ENCODE assay signal across 13 cellular contexts in the genomic region with DNA sequence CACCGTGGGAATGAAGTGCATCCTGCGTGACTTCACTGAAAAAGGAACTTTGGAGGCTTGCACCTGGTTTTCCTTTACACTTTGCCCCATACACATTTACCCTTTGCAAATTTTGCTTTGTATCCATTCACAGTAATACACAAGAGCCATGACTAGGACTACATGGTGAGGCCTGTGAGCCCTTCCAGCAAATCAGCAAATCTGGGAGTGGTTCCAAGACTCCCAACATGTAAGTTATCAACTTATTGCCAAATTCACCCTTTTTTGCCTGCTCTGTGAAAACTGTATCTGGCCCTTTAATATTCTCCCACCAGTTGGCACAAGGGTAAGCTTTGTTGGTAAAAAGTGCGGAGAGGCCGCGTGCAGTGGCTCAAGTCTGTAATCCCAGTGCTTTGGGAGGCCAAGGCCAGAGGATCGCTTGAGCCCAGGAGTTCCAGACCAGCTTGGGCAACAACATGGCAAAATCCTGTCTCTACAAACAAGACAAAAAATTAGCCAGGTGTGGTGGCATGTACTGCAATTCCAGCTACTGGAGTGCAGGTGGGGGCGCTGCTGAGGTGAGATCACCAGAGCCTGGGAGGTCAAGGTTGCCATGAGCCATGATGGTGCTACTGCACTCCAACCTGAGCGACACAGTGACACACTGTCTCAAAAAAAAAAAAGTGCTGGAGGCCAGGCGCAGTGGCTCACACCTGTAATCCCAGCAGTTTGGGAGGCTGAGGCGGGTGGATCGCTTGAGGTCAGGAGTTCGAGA. TPM values are rescaled to one million over a fixed set of nuclear protein-coding genes. Genes with fewer than 3 reads are reported as not detected.
DNase-seq lines count a peak whose midpoint lies in the region; ATAC-seq and TF ChIP-seq lines count a peak whose summit lies in the region.
"Had no signal": no experiment of that assay in that cellular context is flagged by ENCODE, and none has a peak within 500 bp of the region (broad histone marks: within the 10 kb centered on the region; RNA-seq: fewer than 3 reads in every experiment).

No MANE protein-coding gene starts in this region.

- peaks cover 6% of the 10 kb centered on the region for H3K36me3 Mint-ChIP-seq in activated naive CD8-positive, alpha-beta T cell treated with anti-CD3 and anti-CD28 coated beads for 36 hours
- H3K36me3 Mint-ChIP-seq in mesothelial cell of epicardium: peaks cover 9% of the 10 kb centered on the region

- TF ChIP-seq CTCF in GM20000 (IDR thresholded peaks at IDR 0.05; ENCODE audit: extremely low read depth, missing control alignments) (peak; percentile 31), mesothelial cell of epicardium (IDR thresholded peaks at IDR 0.05; ENCODE audit: unreplicated experiment) (no peak)

- no peaks in the 10 kb centered on the region for H3K9me3 Mint-ChIP-seq in activated naive CD8-positive, alpha-beta T cell treated with anti-CD3 and anti-CD28 coated beads for 36 hours
- H3K9me3 Mint-ChIP-seq in mesothelial cell of epicardium: no peaks in the 10 kb centered on the region
- H3K9me3 Mint-ChIP-seq: activated T-helper 17 cell treated with anti-CD3 and anti-CD28 coated beads, Interleukin-2, amount 50 U/mL, for 72 hours; central memory CD8-positive, alpha-beta T cell had no signal

- peaks cover 20% of the 10 kb centered on the region for H3K4me1 Mint-ChIP-seq in activated naive CD8-positive, alpha-beta T cell treated with anti-CD3 and anti-CD28 coated beads for 36 hours
- peaks cover 13% of the 10 kb centered on the region for H3K4me1 Mint-ChIP-seq in mesothelial cell of epicardium

- no peak overlapping the region for H3K27ac Mint-ChIP-seq in activated naive CD8-positive, alpha-beta T cell treated with anti-CD3 and anti-CD28 coated beads for 36 hours
- no peak overlapping the region for H3K27ac Mint-ChIP-seq in mesothelial cell of epicardium
- H3K27ac Mint-ChIP-seq: activated T-helper 17 cell treated with anti-CD3 and anti-CD28 coated beads, Interleukin-2, amount 50 U/mL, for 72 hours had no signal

- no peak for ATAC-seq in HG03159 (IDR thresholded peaks at IDR 0.05; ENCODE audit: unreplicated experiment)
- ATAC-seq: activated T-helper 17 cell treated with anti-CD3 and anti-CD28 coated beads, Interleukin-2, amount 50 U/mL, for 72 hours had no signal

- no peaks in the 10 kb centered on the region for H3K27me3 Mint-ChIP-seq in activated naive CD8-positive, alpha-beta T cell treated with anti-CD3 and anti-CD28 coated beads for 36 hours
- H3K27me3 Mint-ChIP-seq in mesothelial cell of epicardium (ENCODE audit: low read depth): no peaks in the 10 kb centered on the region
- H3K27me3 Mint-ChIP-seq: activated T-helper 17 cell treated with anti-CD3 and anti-CD28 coated beads, Interleukin-2, amount 50 U/mL, for 72 hours; central memory CD8-positive, alpha-beta T cell had no signal

- H3K4me3 Mint-ChIP-seq in activated naive CD8-positive, alpha-beta T cell treated with anti-CD3 and anti-CD28 coated beads for 36 hours: no peak overlapping the region
- H3K4me3 Mint-ChIP-seq in mesothelial cell of epicardium: no peak overlapping the region
- H3K4me3 Mint-ChIP-seq: activated T-helper 17 cell treated with anti-CD3 and anti-CD28 coated beads, Interleukin-2, amount 50 U/mL, for 72 hours; central memory CD8-positive, alpha-beta T cell had no signal

- DNase-seq in NCI-H82 (lab: John Stamatoyannopoulos, UW) (peak; percentile 16), NCI-H82 treated with DMSO at 0.1 percent for 48 hours (lab: John Stamatoyannopoulos, UW; ENCODE audit: unreplicated experiment) (no peak), GM20000 (ENCODE audit: low spot score) (no peak), iPS-NIHi7 (ENCODE audit: extremely low spot score) (peak; percentile 30), mesothelial cell of epicardium (ENCODE audit: low spot score in 2 of 2, unreplicated experiment in 2 of 2) (no peak), GDM1 (lab: John Stamatoyannopoulos, UW) (no peak)
- peak; percentile 4 for DNase-seq in activated naive CD8-positive, alpha-beta T cell treated with anti-CD3 and anti-CD28 coated beads for 36 hours
- DNase-seq: glutamatergic neuron, KBM-7, NCI-H2171 had no signal

RNA-seq across cellular contexts. Expression of a gene that starts 5.0 kb away (rescaled TPM):
- total RNA-seq in activated naive CD8-positive, alpha-beta T cell treated with anti-CD3 and anti-CD28 coated beads for 36 hours: 1 to 10 TPM; 6.8 to 7.1 TPM
- 13.6 to 14.8 TPM (median 13.6 TPM) in 3 replicates for total RNA-seq in mesothelial cell of epicardium

RNA-seq across cellular contexts. Expression of a gene that starts 52.9 kb away (rescaled TPM):
- total RNA-seq in activated naive CD8-positive, alpha-beta T cell treated with anti-CD3 and anti-CD28 coated beads for 36 hours: 1 to 10 TPM; 5.8 to 6.1 TPM
- total RNA-seq in mesothelial cell of epicardium: 30.5 to 31.3 TPM (median 31.2 TPM) in 3 replicates

Comparison
In these comparisons a context has a peak if more than half of its experiments do, and no peak if none do; other contexts are left out.
1. DNase-seq: peak in NCI-H82 (single experiment), activated naive CD8-positive, alpha-beta T cell treated with anti-CD3 and anti-CD28 coated beads for 36 hours (single experiment) and iPS-NIHi7 (single experiment); none in NCI-H82 treated with DMSO at 0.1 percent for 48 hours (single experiment), GM20000 (single experiment), mesothelial cell of epicardium (0 of 2) and GDM1 (single experiment).